Comparison of ENCODE assay signal across 1 cellular context in the genomic region with DNA sequence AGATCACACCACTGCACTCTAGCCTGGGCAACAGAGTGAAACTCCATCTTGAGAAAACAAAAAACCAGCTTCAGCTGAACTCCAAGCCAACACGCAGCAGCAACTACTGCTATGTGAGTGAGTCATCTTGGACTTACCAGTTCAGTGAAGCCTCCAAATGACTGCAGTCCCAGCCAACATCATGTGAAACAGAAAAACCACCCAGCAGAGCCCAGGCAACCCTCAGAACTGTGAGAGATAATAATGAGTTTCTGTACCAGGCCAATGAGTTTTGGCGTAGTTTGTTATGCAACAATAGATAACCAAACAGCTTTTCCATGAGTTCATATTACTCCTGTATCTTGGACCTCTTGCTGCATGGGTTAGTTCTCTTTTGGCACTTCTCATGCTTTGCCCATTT.
TF ChIP-seq lines count a peak whose summit lies in the region.

No MANE protein-coding gene starts in this region.

TF ChIP-seq in GM23338, 12 proteins besides CTCF, POLR2A, EP300 and RAD21 (continued from another document):
- TF ChIP-seq, protein P1, sequence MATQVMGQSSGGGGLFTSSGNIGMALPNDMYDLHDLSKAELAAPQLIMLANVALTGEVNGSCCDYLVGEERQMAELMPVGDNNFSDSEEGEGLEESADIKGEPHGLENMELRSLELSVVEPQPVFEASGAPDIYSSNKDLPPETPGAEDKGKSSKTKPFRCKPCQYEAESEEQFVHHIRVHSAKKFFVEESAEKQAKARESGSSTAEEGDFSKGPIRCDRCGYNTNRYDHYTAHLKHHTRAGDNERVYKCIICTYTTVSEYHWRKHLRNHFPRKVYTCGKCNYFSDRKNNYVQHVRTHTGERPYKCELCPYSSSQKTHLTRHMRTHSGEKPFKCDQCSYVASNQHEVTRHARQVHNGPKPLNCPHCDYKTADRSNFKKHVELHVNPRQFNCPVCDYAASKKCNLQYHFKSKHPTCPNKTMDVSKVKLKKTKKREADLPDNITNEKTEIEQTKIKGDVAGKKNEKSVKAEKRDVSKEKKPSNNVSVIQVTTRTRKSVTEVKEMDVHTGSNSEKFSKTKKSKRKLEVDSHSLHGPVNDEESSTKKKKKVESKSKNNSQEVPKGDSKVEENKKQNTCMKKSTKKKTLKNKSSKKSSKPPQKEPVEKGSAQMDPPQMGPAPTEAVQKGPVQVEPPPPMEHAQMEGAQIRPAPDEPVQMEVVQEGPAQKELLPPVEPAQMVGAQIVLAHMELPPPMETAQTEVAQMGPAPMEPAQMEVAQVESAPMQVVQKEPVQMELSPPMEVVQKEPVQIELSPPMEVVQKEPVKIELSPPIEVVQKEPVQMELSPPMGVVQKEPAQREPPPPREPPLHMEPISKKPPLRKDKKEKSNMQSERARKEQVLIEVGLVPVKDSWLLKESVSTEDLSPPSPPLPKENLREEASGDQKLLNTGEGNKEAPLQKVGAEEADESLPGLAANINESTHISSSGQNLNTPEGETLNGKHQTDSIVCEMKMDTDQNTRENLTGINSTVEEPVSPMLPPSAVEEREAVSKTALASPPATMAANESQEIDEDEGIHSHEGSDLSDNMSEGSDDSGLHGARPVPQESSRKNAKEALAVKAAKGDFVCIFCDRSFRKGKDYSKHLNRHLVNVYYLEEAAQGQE (IDR thresholded peaks at IDR 0.05; ENCODE audit: unreplicated experiment), result no peak
- TF ChIP-seq ZNF331 (CRISPR knock-in tag; IDR thresholded peaks at IDR 0.05; ENCODE audit: low read depth) (peak; percentile 75), ZNF114 (CRISPR knock-in tag; IDR thresholded peaks at IDR 0.05) (no peak), POLR2AphosphoS5 (IDR thresholded peaks at IDR 0.05; ENCODE audit: low read depth) (no peak), STAT1 (IDR thresholded peaks at IDR 0.05; ENCODE audit: unreplicated experiment) (no peak)
